ENCODE assay signal across 10 cellular contexts in genomic region chr10:130141460-130141859, GRCh38.
DNase-seq lines count a peak whose midpoint lies in the region; ATAC-seq and TF ChIP-seq lines count a peak whose summit lies in the region.
"Had no signal": no experiment of that assay in that cellular context is flagged by ENCODE, and none has a peak within 500 bp of the region (broad histone marks: within the 10 kb centered on the region; RNA-seq: fewer than 3 reads in every experiment).

No MANE protein-coding gene starts in this region.

- ATAC-seq in GM21515 (IDR thresholded peaks at IDR 0.05; ENCODE audit: unreplicated experiment) (peak; percentile 29), HG03565 (IDR thresholded peaks at IDR 0.05; ENCODE audit: unreplicated experiment) (peak; percentile 7)
- ATAC-seq: sciatic nerve had no signal

- TF ChIP-seq CTCF in GM12865 (IDR thresholded peaks at IDR 0.05; ENCODE audit: insufficient read depth, low read depth, low read length, missing control alignments), result no peak

- DNase-seq in GM12865 (ENCODE audit: low read depth) (peak; percentile 33), erythroblast (lab: John Stamatoyannopoulos, UW) (peak; percentile 50 to 75), NCI-H226 (no peak), iPS-NIHi11 (ENCODE audit: low spot score) (no peak), epidermal melanocyte (ENCODE audit: insufficient read length, low spot score) (no peak), NCI-H82 (lab: John Stamatoyannopoulos, UW) (no peak)

- peak overlapping the region; percentile 4; the same call in 1 of the 2 replicates for H3K4me3 ChIP-seq in GM12865 (ENCODE audit: low read depth, low read length)
- H3K4me3 ChIP-seq: thoracic aorta had no signal

- no peak for TF ChIP-seq POLR2A in erythroblast (IDR thresholded peaks at IDR 0.05; ENCODE audit: low read length)

Comparison
In these comparisons a context has a peak if more than half of its experiments do, and no peak if none do; other contexts are left out.
1. DNase-seq: peak in GM12865 (single experiment) and erythroblast (2 of 2); none in NCI-H226 (single experiment), iPS-NIHi11 (single experiment), epidermal melanocyte (single experiment) and NCI-H82 (single experiment).